11 cellular contexts compared by ENCODE assay signal in the genomic region with DNA sequence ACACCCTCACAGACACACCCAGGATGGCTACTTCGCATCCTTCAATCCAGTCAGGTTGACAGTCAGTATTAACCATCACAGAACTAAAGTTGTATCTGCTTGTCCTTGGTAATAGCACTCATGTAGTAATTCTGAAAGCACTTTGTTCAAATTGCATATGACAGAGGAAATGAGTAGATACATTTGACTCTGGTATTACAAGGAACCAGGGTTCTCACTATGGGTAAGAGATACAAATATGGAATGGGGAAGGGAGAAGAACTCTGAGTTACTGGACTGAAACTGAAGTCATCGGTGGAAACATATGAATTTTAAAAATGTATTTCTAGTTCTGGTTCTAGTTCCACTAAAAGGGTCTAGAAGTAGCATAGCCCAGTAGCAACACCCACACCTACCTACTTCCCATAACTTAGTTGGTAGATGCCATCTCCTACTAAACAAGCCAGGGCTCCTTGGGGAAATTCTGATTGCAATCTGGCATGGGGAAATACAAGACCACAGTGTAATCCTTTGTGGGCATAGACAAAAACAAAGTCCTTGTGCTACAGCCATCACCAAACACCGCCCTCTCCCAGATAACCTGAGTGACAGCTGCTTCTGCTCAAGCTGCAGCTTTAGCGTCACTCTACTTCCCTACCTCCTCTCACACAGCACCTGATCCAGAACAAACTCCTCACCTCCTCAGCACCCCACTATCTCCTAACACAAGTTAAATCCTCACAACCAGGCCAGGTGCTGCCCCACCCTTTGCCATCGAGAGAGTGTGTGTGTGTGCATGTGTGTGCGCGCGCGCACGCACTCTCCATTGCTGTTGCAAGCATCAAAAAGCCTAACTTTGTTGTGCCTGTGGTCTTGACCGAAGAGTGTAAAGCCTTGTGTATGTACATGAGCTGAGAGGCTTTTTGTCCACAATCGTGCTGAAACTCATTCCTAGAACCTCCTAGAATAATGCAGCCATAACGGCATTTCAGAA. TPM values are rescaled to one million over a fixed set of nuclear protein-coding genes. Genes with fewer than 3 reads are reported as not detected.
DNase-seq lines count a peak whose midpoint lies in the region; ATAC-seq and TF ChIP-seq lines count a peak whose summit lies in the region.
"Had no signal": no experiment of that assay in that cellular context is flagged by ENCODE, and none has a peak within 500 bp of the region (broad histone marks: within the 10 kb centered on the region; RNA-seq: fewer than 3 reads in every experiment).

No MANE protein-coding gene starts in this region.

- DNase-seq in GM10266 (ENCODE audit: extremely low spot score) (peak; percentile 30), SJCRH30 (peak; percentile 4 to 6), NCI-H2171 treated with DMSO at 0.1 percent for 48 hours (lab: John Stamatoyannopoulos, UW) (no peak), HK-2 (ENCODE audit: unreplicated experiment) (no peak), HFFc6 (no peak), SIG-M5 treated with dmso at 0.1 percent for 504 hours (lab: John Stamatoyannopoulos, UW; ENCODE audit: unreplicated experiment) (no peak)
- DNase-seq: left lung, retina had no signal

- no peak overlapping the region for H3K4me3 Mint-ChIP-seq in HFFc6

- TF ChIP-seq CTCF in GM10266 (IDR thresholded peaks at IDR 0.05; ENCODE audit: control insufficient read depth, insufficient read depth, low read depth, missing control alignments) (no peak), HFFc6 (IDR thresholded peaks at IDR 0.05) (no peak)

- no peak overlapping the region for H3K27ac Mint-ChIP-seq in HFFc6

- H3K4me1 Mint-ChIP-seq in HFFc6 (ENCODE audit: low read depth): peaks cover 11% of the 10 kb centered on the region

- no peak overlapping the region for H3K4me3 ChIP-seq in SJCRH30
- H3K4me3 ChIP-seq: left lung had no signal

- no peaks in the 10 kb centered on the region for H3K27me3 ChIP-seq in SJCRH30
- H3K27me3 ChIP-seq: left lung had no signal

- H3K9me3 Mint-ChIP-seq in HFFc6: peaks cover 18% of the 10 kb centered on the region

- no peaks in the 10 kb centered on the region for H3K27me3 Mint-ChIP-seq in HFFc6 (ENCODE audit: insufficient read depth)

- H3K4me1 ChIP-seq in SJCRH30: no peaks in the 10 kb centered on the region
- H3K4me1 ChIP-seq: left lung had no signal

- H3K27ac ChIP-seq in SJCRH30: no peak overlapping the region
- H3K27ac ChIP-seq: left lung, VCaP had no signal

- no peaks in the 10 kb centered on the region for H3K9me3 ChIP-seq in SJCRH30 (replicated peaks)

- peaks cover 38% of the 10 kb centered on the region for H3K36me3 Mint-ChIP-seq in HFFc6 (ENCODE audit: low read depth)

- ATAC-seq in GM19025 (IDR thresholded peaks at IDR 0.05; ENCODE audit: low read depth, unreplicated experiment): peak; percentile 66
- ATAC-seq in HG02870 (IDR thresholded peaks at IDR 0.05; ENCODE audit: unreplicated experiment): peak; percentile 81
- ATAC-seq: left lung had no signal

- H3K36me3 ChIP-seq in SJCRH30: no peaks in the 10 kb centered on the region

RNA-seq across cellular contexts. Expression of gene CD226, which starts 31.4 kb away (rescaled TPM):
- total RNA-seq in SJCRH30 (2014; rRNA removed; shearing (Covaris generic)): 0.10 TPM in 1 of 2 replicates, not detected in the other
- total RNA-seq in HFFc6 (2021; fragmentation: NEBNext Ultra II Directional; extraction: Animal tissue kit (Norgen Biotek cat#: 25700)): under 1 TPM; 0.14 to 0.78 (median 0.34) TPM

Comparison
In these comparisons a context has a peak if more than half of its experiments do, and no peak if none do; other contexts are left out.
1. DNase-seq: peak in GM10266 (single experiment) and SJCRH30 (2 of 2); none in NCI-H2171 treated with DMSO at 0.1 percent for 48 hours (single experiment), HK-2 (single experiment), HFFc6 (single experiment) and SIG-M5 treated with dmso at 0.1 percent for 504 hours (single experiment).